ENCODE assay signal across 12 cellular contexts in the genomic region with DNA sequence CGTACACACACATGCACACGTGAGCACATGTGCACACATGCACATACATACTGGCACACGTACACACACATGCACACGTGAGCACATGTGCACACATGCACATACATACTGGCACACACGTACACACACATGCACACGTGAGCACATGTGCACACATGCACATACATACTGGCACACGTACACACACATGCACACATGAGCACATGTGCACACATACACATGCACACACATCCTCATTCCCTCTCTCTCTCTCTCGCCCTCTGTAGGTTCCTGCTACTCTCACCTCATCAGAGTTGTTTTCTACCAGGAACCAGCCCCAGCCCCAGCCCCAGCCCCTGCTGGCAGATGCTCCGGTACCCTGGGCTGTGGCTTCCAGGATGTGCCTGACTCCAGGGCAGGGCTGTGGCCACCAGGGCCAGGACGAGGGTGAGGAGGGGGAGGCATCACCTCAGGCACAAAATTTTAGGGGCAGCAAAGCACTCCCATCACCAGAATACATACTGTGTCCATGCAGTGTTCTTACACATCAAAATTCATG. TPM values are rescaled to one million over a fixed set of nuclear protein-coding genes. Genes with fewer than 3 reads are reported as not detected.
"Had no signal": no experiment of that assay in that cellular context is flagged by ENCODE, and none has a peak within 500 bp of the region (broad histone marks: within the 10 kb centered on the region; RNA-seq: fewer than 3 reads in every experiment).

No MANE protein-coding gene starts in this region.

RNA-seq across cellular contexts. Expression of gene NECAB2, which starts 17.1 kb away (rescaled TPM):
- total RNA-seq: activated B cell treated with CpG ODN at 0.5 μM for 24 hours; activated CD4-positive, alpha-beta memory T cell treated with anti-CD3 and anti-CD28 coated beads for 36 hours; activated naive CD4-positive, alpha-beta T cell treated with anti-CD3 and anti-CD28 coated beads for 36 hours; activated naive CD4-positive, alpha-beta T cell treated with anti-CD3 and anti-CD28 coated beads, Interleukin-2, amount 50 U/mL, for 72 hours; activated T-cell treated with anti-CD3 and anti-CD28 coated beads, Interleukin-2, amount 50 U/mL, for 4 hours; activated T-helper 1 cell treated with anti-CD3 and anti-CD28 coated beads, Interleukin-12 subunit alpha, Interleukin-12 subunit beta, Interleukin-2, Interleukin-4 antibody, amounts not matched to agents 30 ng/mL and 10 ng/mL and 1 ng/mL, durations not matched to agents 14 hours and 24 hours and 36 hours; bronchial epithelial cell; M059J; RPMI7951; SJSA1; T-cell; T-helper 17 cell had no signal
